In genomic region chr2:238682536-238682935, GRCh38 we compare ENCODE assay signal across 26 cellular contexts.
"Had no signal": no experiment of that assay in that cellular context is flagged by ENCODE, and none has a peak within 500 bp of the region (broad histone marks: within the 10 kb centered on the region; RNA-seq: fewer than 3 reads in every experiment).

No MANE protein-coding gene starts in this region.

- FAIRE-seq: colon, endometrium, pancreas, small intestine, urothelium cell line had no signal

- H3K36me3 ChIP-seq: neutrophil, pancreas, right lobe of liver, thoracic aorta, tibial nerve, upper lobe of left lung had no signal

- DNase-seq: effector memory CD4-positive, alpha-beta T cell; erythroblast; kidney glomerular epithelial cell; mesenchymal stem cell; mucosa of descending colon; naive B cell; retina; right lobe of liver; small intestine; stimulated activated CD4-positive, alpha-beta T cell treated with anti-CD3 and anti-CD28 coated beads, Interleukin-15, amount 100 ng/mL, for 24 hours; stimulated activated CD4-positive, alpha-beta T cell treated with anti-CD3 and anti-CD28 coated beads, Interleukin-2, amount 100 ng/mL, for 48 hours; stimulated activated naive B cell treated with anti-CD40 and anti-IgM and Interleukin-4, amounts not matched to agents 10 μg/mL and 1 μg/mL and 100 μg/mL, for 72 hours; upper lobe of left lung had no signal

- H3K4me2 ChIP-seq: hepatocyte had no signal

- H3K4me3 Mint-ChIP-seq: dendritic cell treated with granulocyte-macrophage colony-stimulating factor and Interleukin-4, amounts not matched to agents 40 ng/mL and 50 ng/mL, for 4 days; mesothelial cell of epicardium; naive B cell; natural killer cell treated with Interleukin-12 subunit alpha and Interleukin-12 subunit beta and Interleukin-15 and Interleukin-18, amount 100 ng/mL, for 72 hours; neural crest cell; stimulated activated naive B cell treated with anti-CD40 and anti-IgM and Interleukin-4, amounts not matched to agents 10 μg/mL and 1 μg/mL and 100 μg/mL, for 72 hours; stimulated activated naive CD8-positive, alpha-beta T cell treated with anti-CD3 and anti-CD28 coated beads, Interleukin-15, Interleukin-2, amounts not matched to agents 100 ng/mL and 50 ng/mL, for 24 hours had no signal

- H2AFZ ChIP-seq: hepatocyte had no signal

- H3K9me3 ChIP-seq: mucosa of descending colon, neutrophil, right lobe of liver, thoracic aorta had no signal

- H3K9me3 Mint-ChIP-seq: natural killer cell treated with Interleukin-12 subunit alpha and Interleukin-12 subunit beta and Interleukin-15 and Interleukin-18, amount 100 ng/mL, for 72 hours had no signal

- H3K4me3 ChIP-seq: hepatocyte, mucosa of descending colon, pancreas, right lobe of liver, thoracic aorta, tibial nerve, upper lobe of left lung had no signal

- H3K27ac ChIP-seq: hepatocyte, neutrophil, pancreas, right lobe of liver, thoracic aorta, tibial nerve, upper lobe of left lung had no signal

- H3K27ac Mint-ChIP-seq: dendritic cell treated with granulocyte-macrophage colony-stimulating factor and Interleukin-4, amounts not matched to agents 40 ng/mL and 50 ng/mL, for 4 days; mesothelial cell of epicardium; naive B cell; natural killer cell treated with Interleukin-12 subunit alpha and Interleukin-12 subunit beta and Interleukin-15 and Interleukin-18, amount 100 ng/mL, for 72 hours; stimulated activated naive B cell treated with anti-CD40 and anti-IgM and Interleukin-4, amounts not matched to agents 10 μg/mL and 1 μg/mL and 100 μg/mL, for 72 hours; stimulated activated naive CD8-positive, alpha-beta T cell treated with anti-CD3 and anti-CD28 coated beads, Interleukin-15, Interleukin-2, amounts not matched to agents 100 ng/mL and 50 ng/mL, for 24 hours had no signal

- ATAC-seq: mucosa of descending colon; natural killer cell treated with Interleukin-12 subunit alpha and Interleukin-12 subunit beta and Interleukin-15 and Interleukin-18, amount 100 ng/mL, for 72 hours; pancreas; right lobe of liver; stimulated activated naive B cell treated with anti-CD40 and anti-IgM and Interleukin-4, amounts not matched to agents 10 μg/mL and 1 μg/mL and 100 μg/mL, for 72 hours had no signal

- H3K4me1 ChIP-seq: pancreas, right lobe of liver had no signal

- H3K79me2 ChIP-seq: hepatocyte had no signal

- H3K27me3 ChIP-seq: hepatocyte, pancreas, right lobe of liver, tibial nerve, upper lobe of left lung had no signal

- H3K4me1 Mint-ChIP-seq: naive B cell; neural crest cell; stimulated activated naive B cell treated with anti-CD40 and anti-IgM and Interleukin-4, amounts not matched to agents 10 μg/mL and 1 μg/mL and 100 μg/mL, for 72 hours had no signal
